Comparison of ENCODE assay signal across 15 cellular contexts in the genomic region with DNA sequence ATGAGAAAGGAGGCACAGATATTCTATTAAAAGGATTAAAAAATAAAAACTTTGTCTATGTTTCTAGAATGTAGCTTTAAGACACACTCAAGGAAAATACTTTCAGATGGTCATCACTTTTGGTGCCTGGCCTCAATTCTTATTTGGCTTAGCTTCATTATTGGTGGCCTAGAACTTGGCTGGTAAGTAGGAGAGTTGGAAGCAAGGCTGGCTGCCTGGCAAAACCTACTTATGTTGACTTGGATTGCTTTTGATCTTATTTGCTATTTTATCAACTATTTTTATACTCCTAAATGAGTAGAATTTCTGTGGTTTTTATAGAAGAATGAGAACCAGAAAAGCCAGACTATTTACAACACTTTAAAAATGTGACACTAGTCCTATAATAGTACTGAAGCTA.
"Had no signal": no experiment of that assay in that cellular context is flagged by ENCODE, and none has a peak within 500 bp of the region (broad histone marks: within the 10 kb centered on the region; RNA-seq: fewer than 3 reads in every experiment).

No MANE protein-coding gene starts in this region.

- DNase-seq: effector memory CD8-positive, alpha-beta T cell; heart left ventricle; hippocampal formation; kidney glomerular epithelial cell; naive thymus-derived CD4-positive, alpha-beta T cell; nephron progenitor cell; posterior cingulate gyrus; sigmoid colon; small intestine; stimulated activated CD4-positive, alpha-beta T cell treated with anti-CD3 and anti-CD28 coated beads, Interleukin-12 subunit alpha, Interleukin-12 subunit beta, amount 100 ng/mL, for 4 hours; stimulated activated naive CD4-positive, alpha-beta T cell; stomach; trophoblast cell had no signal

- H3K4me3 ChIP-seq: esophagus muscularis mucosa, heart left ventricle, right atrium auricular region, sigmoid colon, stomach had no signal

- ATAC-seq: effector memory CD8-positive, alpha-beta T cell; heart left ventricle; naive thymus-derived CD4-positive, alpha-beta T cell had no signal
